ENCODE assay signal across 1 cellular context in the genomic region with DNA sequence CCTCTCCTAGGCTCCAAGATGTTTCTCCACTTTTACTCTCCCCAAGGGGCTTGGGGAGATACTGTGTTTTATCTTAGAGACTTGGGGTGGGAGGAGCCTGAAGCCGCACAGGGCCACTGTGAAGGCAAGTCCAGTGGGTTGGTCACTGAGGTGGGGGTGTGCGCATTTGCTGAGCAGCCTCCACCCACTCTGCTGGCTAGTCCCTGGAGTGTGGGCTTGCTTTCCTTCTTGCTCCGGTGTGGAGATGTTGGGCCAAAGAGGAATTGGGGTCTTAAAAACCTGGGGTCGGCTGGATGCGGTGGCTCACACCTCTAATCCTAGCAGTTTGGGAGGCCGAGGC.
TF ChIP-seq lines count a peak whose summit lies in the region.

No MANE protein-coding gene starts in this region.

TF ChIP-seq in K562, 482 proteins besides CTCF, POLR2A, EP300 and RAD21:
- no peak for TF ChIP-seq NR1H2 (CRISPR knock-in tag; IDR thresholded peaks at IDR 0.05)
- TF ChIP-seq, protein P1, sequence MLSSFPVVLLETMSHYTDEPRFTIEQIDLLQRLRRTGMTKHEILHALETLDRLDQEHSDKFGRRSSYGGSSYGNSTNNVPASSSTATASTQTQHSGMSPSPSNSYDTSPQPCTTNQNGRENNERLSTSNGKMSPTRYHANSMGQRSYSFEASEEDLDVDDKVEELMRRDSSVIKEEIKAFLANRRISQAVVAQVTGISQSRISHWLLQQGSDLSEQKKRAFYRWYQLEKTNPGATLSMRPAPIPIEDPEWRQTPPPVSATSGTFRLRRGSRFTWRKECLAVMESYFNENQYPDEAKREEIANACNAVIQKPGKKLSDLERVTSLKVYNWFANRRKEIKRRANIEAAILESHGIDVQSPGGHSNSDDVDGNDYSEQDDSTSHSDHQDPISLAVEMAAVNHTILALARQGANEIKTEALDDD (IDR thresholded peaks at IDR 0.05): peak; percentile 60
- TF ChIP-seq TCF3 (CRISPR knock-in tag; IDR thresholded peaks at IDR 0.05): peak; percentile 10; the same call in 1 of the 2 replicates
- TF ChIP-seq ZNF165 (CRISPR knock-in tag; IDR thresholded peaks at IDR 0.05; ENCODE audit: borderline replicate concordance): no peak
- TF ChIP-seq JUND (IDR thresholded peaks at IDR 0.05; ENCODE audit: borderline replicate concordance, low read depth, low read length): peak; percentile 56; the same call in 1 of the 2 replicates
- no peak; the same call in 2 of the 3 replicates for TF ChIP-seq JUND (tag; IDR thresholded peaks at IDR 0.05; ENCODE audit: borderline replicate concordance, low read depth, low read length)
- peak; percentile 5; the same call in 1 of the 2 replicates for TF ChIP-seq GTF2E2 (tag; IDR thresholded peaks at IDR 0.05)
- TF ChIP-seq NRF1 (conservative IDR thresholded peaks at IDR 0.05 in 1 of 2, IDR thresholded peaks at IDR 0.05 in 1 of 2): peak; percentile 75 to 79
- no peak for TF ChIP-seq ATF1 (CRISPR knock-in tag; IDR thresholded peaks at IDR 0.05)
- 0 out of 2 replicates have a peak, but pooled peaks have one; percentile 18 for TF ChIP-seq ATF1 (tag; IDR thresholded peaks at IDR 0.05)
- TF ChIP-seq, protein P2, sequence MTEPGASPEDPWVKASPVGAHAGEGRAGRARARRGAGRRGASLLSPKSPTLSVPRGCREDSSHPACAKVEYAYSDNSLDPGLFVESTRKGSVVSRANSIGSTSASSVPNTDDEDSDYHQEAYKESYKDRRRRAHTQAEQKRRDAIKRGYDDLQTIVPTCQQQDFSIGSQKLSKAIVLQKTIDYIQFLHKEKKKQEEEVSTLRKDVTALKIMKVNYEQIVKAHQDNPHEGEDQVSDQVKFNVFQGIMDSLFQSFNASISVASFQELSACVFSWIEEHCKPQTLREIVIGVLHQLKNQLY (CRISPR knock-in tag; conservative IDR thresholded peaks at IDR 0.05): no peak
- TF ChIP-seq, protein P3, sequence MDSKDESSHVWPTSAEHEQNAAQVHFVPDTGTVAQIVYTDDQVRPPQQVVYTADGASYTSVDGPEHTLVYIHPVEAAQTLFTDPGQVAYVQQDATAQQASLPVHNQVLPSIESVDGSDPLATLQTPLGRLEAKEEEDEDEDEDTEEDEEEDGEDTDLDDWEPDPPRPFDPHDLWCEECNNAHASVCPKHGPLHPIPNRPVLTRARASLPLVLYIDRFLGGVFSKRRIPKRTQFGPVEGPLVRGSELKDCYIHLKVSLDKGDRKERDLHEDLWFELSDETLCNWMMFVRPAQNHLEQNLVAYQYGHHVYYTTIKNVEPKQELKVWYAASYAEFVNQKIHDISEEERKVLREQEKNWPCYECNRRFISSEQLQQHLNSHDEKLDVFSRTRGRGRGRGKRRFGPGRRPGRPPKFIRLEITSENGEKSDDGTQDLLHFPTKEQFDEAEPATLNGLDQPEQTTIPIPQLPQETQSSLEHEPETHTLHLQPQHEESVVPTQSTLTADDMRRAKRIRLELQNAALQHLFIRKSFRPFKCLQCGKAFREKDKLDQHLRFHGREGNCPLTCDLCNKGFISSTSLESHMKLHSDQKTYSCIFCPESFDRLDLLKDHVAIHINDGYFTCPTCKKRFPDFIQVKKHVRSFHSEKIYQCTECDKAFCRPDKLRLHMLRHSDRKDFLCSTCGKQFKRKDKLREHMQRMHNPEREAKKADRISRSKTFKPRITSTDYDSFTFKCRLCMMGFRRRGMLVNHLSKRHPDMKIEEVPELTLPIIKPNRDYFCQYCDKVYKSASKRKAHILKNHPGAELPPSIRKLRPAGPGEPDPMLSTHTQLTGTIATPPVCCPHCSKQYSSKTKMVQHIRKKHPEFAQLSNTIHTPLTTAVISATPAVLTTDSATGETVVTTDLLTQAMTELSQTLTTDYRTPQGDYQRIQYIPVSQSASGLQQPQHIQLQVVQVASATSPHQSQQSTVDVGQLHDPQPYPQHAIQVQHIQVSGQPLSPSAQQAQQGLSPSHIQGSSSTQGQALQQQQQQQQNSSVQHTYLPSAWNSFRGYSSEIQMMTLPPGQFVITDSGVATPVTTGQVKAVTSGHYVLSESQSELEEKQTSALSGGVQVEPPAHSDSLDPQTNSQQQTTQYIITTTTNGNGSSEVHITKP (IDR thresholded peaks at IDR 0.05; ENCODE audit: partially characterized antibody): peak; percentile 46
- TF ChIP-seq MYC (IDR thresholded peaks at IDR 0.05; ENCODE audit: low read depth, low read length): 0 out of 2 replicates have a peak, but pooled peaks have one; percentile 3
- no peak for TF ChIP-seq MYC (CRISPR knock-in tag; IDR thresholded peaks at IDR 0.05; ENCODE audit: borderline replicate concordance, low read depth)
- TF ChIP-seq EGR1 (conservative IDR thresholded peaks at IDR 0.05): peak; percentile 78
- TF ChIP-seq ZNF311 (CRISPR knock-in tag; IDR thresholded peaks at IDR 0.05): no peak
- TF ChIP-seq RBM17 (IDR thresholded peaks at IDR 0.05; ENCODE audit: borderline replicate concordance, low read depth, low read length): no peak
- no peak for TF ChIP-seq ZNF263 (CRISPR knock-in tag; IDR thresholded peaks at IDR 0.05; ENCODE audit: borderline replicate concordance)
